8 cellular contexts compared by ENCODE assay signal in genomic region chr12:79690156-79690605, GRCh38. TPM values are rescaled to one million over a fixed set of nuclear protein-coding genes. Genes with fewer than 3 reads are reported as not detected.
DNase-seq lines count a peak whose midpoint lies in the region; ATAC-seq and TF ChIP-seq lines count a peak whose summit lies in the region.

No MANE protein-coding gene starts in this region.

- H3K27ac Mint-ChIP-seq in endothelial cell (ENCODE audit: unreplicated experiment): peak overlapping the region; percentile 67

- H3K27me3 Mint-ChIP-seq in endothelial cell (ENCODE audit: unreplicated experiment): peaks cover 9% of the 10 kb centered on the region

- TF ChIP-seq CTCF in BJ (IDR thresholded peaks at IDR 0.05; ENCODE audit: insufficient read depth, low read depth, low read length) (no peak), endothelial cell (IDR thresholded peaks at IDR 0.05; ENCODE audit: unreplicated experiment) (no peak), neural cell (IDR thresholded peaks at IDR 0.05; ENCODE audit: poor library complexity, severe bottlenecking) (no peak), GM13976 (IDR thresholded peaks at IDR 0.05; ENCODE audit: borderline replicate concordance, control extremely low read depth, extremely low read depth, insufficient read depth, missing control alignments) (no peak)

- peak overlapping the region; percentile 57 for H3K9ac ChIP-seq in neural cell (ENCODE audit: low read length)

- no peaks in the 10 kb centered on the region for H4K20me1 ChIP-seq in neural cell (ENCODE audit: insufficient read depth)

- TF ChIP-seq RAD21 in neural cell (conservative IDR thresholded peaks at IDR 0.05): no peak

- H3K4me3 ChIP-seq in BJ (ENCODE audit: low read depth, low read length): peak overlapping the region; percentile 98
- peak overlapping the region; percentile 93 for H3K4me3 ChIP-seq in neural cell (ENCODE audit: low read length)

- H3K79me2 ChIP-seq in neural cell (replicated peaks; ENCODE audit: insufficient read depth, low read length): peaks cover 22% of the 10 kb centered on the region

- no peaks in the 10 kb centered on the region for H3K9me3 Mint-ChIP-seq in endothelial cell (ENCODE audit: unreplicated experiment)

- ATAC-seq in GM18858 (IDR thresholded peaks at IDR 0.05; ENCODE audit: unreplicated experiment) (peak; percentile 21), HG02973 (IDR thresholded peaks at IDR 0.05; ENCODE audit: unreplicated experiment) (peak; percentile 26)

- peak overlapping the region; percentile 10 for H2AFZ ChIP-seq in neural cell (ENCODE audit: low read depth, low read length)

- H3K36me3 Mint-ChIP-seq in endothelial cell (ENCODE audit: low read depth, unreplicated experiment): peaks cover 8% of the 10 kb centered on the region

- H3K27me3 ChIP-seq in BJ (ENCODE audit: control insufficient read depth, insufficient read depth, low read length): no peaks in the 10 kb centered on the region
- H3K27me3 ChIP-seq in neural cell (ENCODE audit: insufficient read depth, low read depth, low read length): peaks cover 13% of the 10 kb centered on the region

- peaks cover 21% of the 10 kb centered on the region for H3K4me1 Mint-ChIP-seq in endothelial cell (ENCODE audit: unreplicated experiment)

- H3K9me3 ChIP-seq in neural cell (ENCODE audit: low read length): no peaks in the 10 kb centered on the region

- POLR2A ChIA-PET in BJ (lab: Charles Lee): no interaction called here

- in situ Hi-C loops in GM13976 (cut with MboI; ENCODE audit: low sequenced_read_pairs, unreplicated experiment): no loop called here

- H3K4me2 ChIP-seq in neural cell (ENCODE audit: low read length): peak overlapping the region; percentile 22

- CTCF ChIA-PET in BJ (lab: Yijun Ruan, JAX): interaction anchor here (0.6 kb wide), 1 partner anchor 444 kb away, joined by 3 read pairs; no protein-coding TSS in a partner anchor

- H3F3A ChIP-seq in neural cell (ENCODE audit: insufficient read depth, low read length, poor library complexity, severe bottlenecking): no peaks in the 10 kb centered on the region

- H3K4me3 Mint-ChIP-seq in endothelial cell (ENCODE audit: unreplicated experiment): peak overlapping the region; percentile 92

- H3K9me2 ChIP-seq in neural cell (ENCODE audit: insufficient read depth, low read length): no peaks in the 10 kb centered on the region

- H3K36me3 ChIP-seq in BJ (ENCODE audit: control insufficient read depth, insufficient read depth, low read length) (no peaks in the 10 kb centered on the region), neural cell (ENCODE audit: insufficient read depth, low read length) (no peaks in the 10 kb centered on the region)

- no peak overlapping the region for H3K27ac ChIP-seq in neural cell (ENCODE audit: low read length)

- no peak for TF ChIP-seq EP300 in neural cell (conservative IDR thresholded peaks at IDR 0.05; ENCODE audit: poor library complexity, severe bottlenecking)

- no peak for DNase-seq in BJ (ENCODE audit: low read depth)
- peak; percentile 54 for DNase-seq in RKO (ENCODE audit: low spot score)
- DNase-seq in endothelial cell (ENCODE audit: low spot score): peak; percentile 50
- DNase-seq in GM13976 (ENCODE audit: low spot score): no peak
- DNase-seq in AML-193 (lab: John Stamatoyannopoulos, UW): no peak

TF ChIP-seq in neural cell, 6 proteins besides CTCF, POLR2A, EP300 and RAD21:
- no peak for TF ChIP-seq REST (IDR thresholded peaks at IDR 0.05; ENCODE audit: borderline replicate concordance)
- no peak for TF ChIP-seq EZH2 (IDR thresholded peaks at IDR 0.05; ENCODE audit: borderline replicate concordance, insufficient read depth, low read length, poor library complexity, severe bottlenecking)
- TF ChIP-seq MXI1 (conservative IDR thresholded peaks at IDR 0.05; ENCODE audit: poor library complexity, severe bottlenecking): no peak
- no peak for TF ChIP-seq POLR2AphosphoS5 (IDR thresholded peaks at IDR 0.05)
- no peak for TF ChIP-seq TAF1 (IDR thresholded peaks at IDR 0.05; ENCODE audit: low read depth)
- no peak for TF ChIP-seq SMC3 (conservative IDR thresholded peaks at IDR 0.05; ENCODE audit: poor library complexity)

RNA-seq across cellular contexts. Expression of gene PAWR, which starts 0.6 kb away (rescaled TPM):
- polyA plus RNA-seq in BJ (2011; rRNA removed) (10.5 and 13.1 TPM in 2 replicates), neural cell (5.8 and 13.4 TPM in 2 replicates)
- 6.4 and 12.4 TPM in 2 replicates for polyA minus RNA-seq in BJ (2011; rRNA and poly(A)+ RNA removed)
- total RNA-seq in endothelial cell (ENCODE audit: unreplicated experiment): 92.3 TPM
- polyA minus RNA-seq in neural cell: 13.9 and 14.2 TPM in 2 replicates

Comparison
In these comparisons a context has a peak if more than half of its experiments do, and no peak if none do; other contexts are left out.
1. DNase-seq: peak in RKO (single experiment) and endothelial cell (single experiment); none in BJ (single experiment), GM13976 (single experiment) and AML-193 (0 of 2).